Comparison of ENCODE assay signal across 20 cellular contexts in genomic region chr4:3834186-3834920, GRCh38.
DNase-seq lines count a peak whose midpoint lies in the region; ATAC-seq, FAIRE-seq and TF ChIP-seq lines count a peak whose summit lies in the region.
"Had no signal": no experiment of that assay in that cellular context is flagged by ENCODE, and none has a peak within 500 bp of the region (broad histone marks: within the 10 kb centered on the region; RNA-seq: fewer than 3 reads in every experiment).

No MANE protein-coding gene starts in this region.

- H3K9ac ChIP-seq in H9 (ENCODE audit: extremely low read depth, insufficient read length, low read length) (no peak overlapping the region), HepG2 (ENCODE audit: insufficient read depth, low read depth, low read length) (no peak overlapping the region)
- H3K9ac ChIP-seq: KMS-11 had no signal

- no peaks in the 10 kb centered on the region for H3K27me3 ChIP-seq in BE2C
- H3K27me3 ChIP-seq in H9 (ENCODE audit: insufficient read depth, low read length), result no peaks in the 10 kb centered on the region; the same call in 1 of the 2 replicates
- H3K27me3 ChIP-seq in WERI-Rb-1 (ENCODE audit: insufficient read depth, low read depth, severe bottlenecking), result no peaks in the 10 kb centered on the region
- no peaks in the 10 kb centered on the region for H3K27me3 ChIP-seq in HepG2 (ENCODE audit: control insufficient read depth in 1 of 2, insufficient read depth in 2 of 2, low read length in 2 of 2)
- peaks cover 44% of the 10 kb centered on the region for H3K27me3 ChIP-seq in PC-9 (ENCODE audit: insufficient read depth, low read depth)
- H3K27me3 ChIP-seq in gastroesophageal sphincter, result peaks cover 56% of the 10 kb centered on the region
- H3K27me3 ChIP-seq: Peyer's patch had no signal

- no peak overlapping the region for H2BK120ac ChIP-seq in H9 (ENCODE audit: low read depth, low read length, poor library complexity, severe bottlenecking)

- ATAC-seq in HepG2 (no peak), gastroesophageal sphincter (no peak)

- H3K23me2 ChIP-seq in H9 (ENCODE audit: insufficient read length, low read depth, low read length, poor library complexity, severe bottlenecking), result no peaks in the 10 kb centered on the region

- H4K5ac ChIP-seq in H9 (ENCODE audit: insufficient read length, low read depth, low read length), result no peak overlapping the region

- TF ChIP-seq POLR2A in HepG2 (IDR thresholded peaks at IDR 0.05; ENCODE audit: insufficient read depth in 1 of 2, low read depth in 2 of 2, low read length in 2 of 2), result no peak
- TF ChIP-seq POLR2A in gastroesophageal sphincter (IDR thresholded peaks at IDR 0.05), result no peak

- POLR2A ChIA-PET in HepG2 (lab: Yijun Ruan, JAX) (interaction anchor here (4.8 kb wide), 1 partner anchor 52 kb away, joined by 78 read pairs; no protein-coding TSS in a partner anchor), PC-9 (lab: Charles Lee; ENCODE audit: unreplicated experiment) (no interaction called here)

- no peaks in the 10 kb centered on the region for H3K9me3 ChIP-seq in BE2C
- H3K9me3 ChIP-seq in H9 (ENCODE audit: control insufficient read depth, low read depth, low read length), result no peaks in the 10 kb centered on the region
- H3K9me3 ChIP-seq in WERI-Rb-1 (ENCODE audit: severe bottlenecking), result peaks cover 2% of the 10 kb centered on the region
- H3K9me3 ChIP-seq in HepG2 (ENCODE audit: low read length), result no peaks in the 10 kb centered on the region
- H3K9me3 ChIP-seq in PC-9 (ENCODE audit: insufficient read depth, low read depth), result no peaks in the 10 kb centered on the region
- peaks cover 0 to 16% (median 0%) of the 10 kb centered on the region in 3 donors for H3K9me3 ChIP-seq in gastroesophageal sphincter
- H3K9me3 ChIP-seq: Peyer's patch had no signal

- no peak overlapping the region for H3K18ac ChIP-seq in H9 (ENCODE audit: insufficient read length, low read depth, low read length)

- H3K23ac ChIP-seq in H9 (ENCODE audit: insufficient read length, low read depth, low read length), result no peak overlapping the region

- no peak overlapping the region for H3K56ac ChIP-seq in H9 (ENCODE audit: insufficient read length, low read depth, low read length)

- in situ Hi-C loops in HepG2 (cut with HindIII; ENCODE audit: extremely low pct_ligation_motif_present, low pct_unique_long_range_greater_than_20kb), result no loop called here

- H3K4me1 ChIP-seq in BE2C (peaks cover 5% of the 10 kb centered on the region), H9 (ENCODE audit: insufficient read depth, low read length) (peaks cover 11% of the 10 kb centered on the region; the same call in 1 of the 2 replicates), HepG2 (ENCODE audit: insufficient read depth, low read length) (peaks cover 99% of the 10 kb centered on the region), PC-9 (replicated peaks; ENCODE audit: insufficient read depth) (no peaks in the 10 kb centered on the region), gastroesophageal sphincter (no peaks in the 10 kb centered on the region)
- H3K4me1 ChIP-seq: Peyer's patch had no signal

- no CpG with 5 or more reads among the region's 23 CpGs for WGBS in H9 (ENCODE audit: extremely low coverage, insufficient read length, low lambda C conversion rate)
- 95% methylated on average over 20 of the region's 23 CpGs for WGBS in HepG2 (ENCODE audit: low lambda C conversion rate)
- 17 to 34% methylated on average over 8 to 12 of the region's 23 CpGs for WGBS in gastroesophageal sphincter (ENCODE audit: low coverage in 1 of 2), 2 donors

- H4K20me1 ChIP-seq in H9 (ENCODE audit: control insufficient read depth, insufficient read depth, insufficient read length) (no peaks in the 10 kb centered on the region), HepG2 (ENCODE audit: insufficient read depth, low read length) (no peaks in the 10 kb centered on the region), PC-9 (ENCODE audit: insufficient read depth) (no peaks in the 10 kb centered on the region)

- H2BK15ac ChIP-seq in H9 (ENCODE audit: low read depth, low read length), result no peak overlapping the region

- no peak overlapping the region for H2AFZ ChIP-seq in H9 (ENCODE audit: low read length)
- H2AFZ ChIP-seq in HepG2 (ENCODE audit: low read length), result no peak overlapping the region
- no peak overlapping the region for H2AFZ ChIP-seq in PC-9

- H3K27ac ChIP-seq in H9 (ENCODE audit: insufficient read length, low read depth, low read length), result no peak overlapping the region
- no peak overlapping the region for H3K27ac ChIP-seq in WERI-Rb-1
- H3K27ac ChIP-seq in HepG2 (ENCODE audit: extremely low read length, insufficient read depth, low read length), result peak overlapping the region; percentile 95
- no peak overlapping the region for H3K27ac ChIP-seq in PC-9
- no peak overlapping the region for H3K27ac ChIP-seq in gastroesophageal sphincter
- H3K27ac ChIP-seq: HL-60, KMS-11, Peyer's patch had no signal

- intact Hi-C loops in HepG2 (cut with micrococcal nuclease; ENCODE audit: unreplicated experiment) (no loop called here), PC-9 (cut with micrococcal nuclease; ENCODE audit: unreplicated experiment) (no loop called here)

- FAIRE-seq in HepG2 (lab: Jason Lieb, UNC), result no peak
- FAIRE-seq: GM18507 had no signal

- peaks cover 40% of the 10 kb centered on the region for H3K27me3 Mint-ChIP-seq in H9 (ENCODE audit: low read depth)

- no peak overlapping the region for H2AK5ac ChIP-seq in H9 (ENCODE audit: insufficient read length, low read length)

- no peaks in the 10 kb centered on the region for H3K36me3 ChIP-seq in BE2C
- H3K36me3 ChIP-seq in WERI-Rb-1, result no peaks in the 10 kb centered on the region
- no peaks in the 10 kb centered on the region for H3K36me3 ChIP-seq in HepG2 (replicated peaks in 1 of 2; ENCODE audit: control insufficient read depth in 1 of 2, insufficient read depth in 2 of 2, low read length in 2 of 2)
- H3K36me3 ChIP-seq in PC-9 (ENCODE audit: low read depth), result no peaks in the 10 kb centered on the region
- no peaks in the 10 kb centered on the region for H3K36me3 ChIP-seq in gastroesophageal sphincter
- H3K36me3 ChIP-seq: Peyer's patch had no signal

- H3K4ac ChIP-seq in H9 (ENCODE audit: low read depth, low read length), result no peak overlapping the region

- peaks cover 0 to 13% of the 10 kb centered on the region in 2 experiments; a peak in 2 of 5 replicates for H3K9me3 Mint-ChIP-seq in H9
- H3K9me3 Mint-ChIP-seq: CD8-positive, alpha-beta memory T cell had no signal

- H3K27ac Mint-ChIP-seq in H9, result no peak overlapping the region
- H3K27ac Mint-ChIP-seq: CD8-positive, alpha-beta memory T cell had no signal

- peaks cover 42 to 60% of the 10 kb centered on the region in 2 experiments for H3K4me1 Mint-ChIP-seq in H9

- H3K4me2 ChIP-seq in H9 (ENCODE audit: insufficient read depth, insufficient read length, low read length) (no peak overlapping the region), HepG2 (ENCODE audit: low read depth, low read length) (no peak overlapping the region), PC-9 (no peak overlapping the region)
- H3K4me2 ChIP-seq: KMS-11 had no signal

- no peak overlapping the region for H2BK5ac ChIP-seq in H9 (ENCODE audit: insufficient read length, low read length)

- no peak overlapping the region for H2BK12ac ChIP-seq in H9 (ENCODE audit: insufficient read length, low read depth, low read length)

- BruUV-seq in HepG2 (replicated peaks; lab: Mats Ljungman, UMichigan), result no TSS peak
- BruUV-seq in PC-9 (replicated peaks; lab: Mats Ljungman, UMichigan), result no TSS peak

- H3K14ac ChIP-seq in H9 (ENCODE audit: insufficient read depth, low read length), result no peak overlapping the region

- no peaks in the 10 kb centered on the region for H3K79me1 ChIP-seq in H9 (ENCODE audit: insufficient read depth, low read depth, low read length, poor library complexity, severe bottlenecking)

- H2BK20ac ChIP-seq in H9 (ENCODE audit: low read depth, low read length, poor library complexity, severe bottlenecking), result no peak overlapping the region

- no peaks in the 10 kb centered on the region for H3F3A ChIP-seq in PC-9 (ENCODE audit: insufficient read depth, low read depth)

- 0 out of 2 replicates have a peak, but pooled peaks have one; percentile 21 for TF ChIP-seq CTCF in BE2C (IDR thresholded peaks at IDR 0.05; ENCODE audit: low read depth, low read length)
- peak; percentile 32; the same call in 2 of the 3 replicates for TF ChIP-seq CTCF in H9 (conservative IDR thresholded peaks at IDR 0.05)
- peak; percentile 49 for TF ChIP-seq CTCF in WERI-Rb-1 (IDR thresholded peaks at IDR 0.05; ENCODE audit: low read depth, low read length)
- no peak for TF ChIP-seq CTCF in HepG2 (CRISPR knock-in tag; IDR thresholded peaks at IDR 0.05)
- no peak for TF ChIP-seq CTCF in PC-9 (conservative IDR thresholded peaks at IDR 0.05)
- no peak for TF ChIP-seq CTCF in gastroesophageal sphincter (IDR thresholded peaks at IDR 0.05)

- no peak for TF ChIP-seq RAD21 in HepG2 (CRISPR knock-in tag; IDR thresholded peaks at IDR 0.05)

- H4K91ac ChIP-seq in H9 (ENCODE audit: insufficient read length, low read depth, low read length), result no peak overlapping the region

- H4K8ac ChIP-seq in H9 (replicated peaks; ENCODE audit: insufficient read length, low read depth, low read length), result no peak overlapping the region

- no peak overlapping the region for H3K4me3 Mint-ChIP-seq in H9

- no peaks in the 10 kb centered on the region for H3K9me2 ChIP-seq in PC-9 (ENCODE audit: insufficient read depth)

- DNase-seq in BE2C, result no peak
- no peak for DNase-seq in H9
- DNase-seq in WERI-Rb-1, result no peak
- DNase-seq in HepG2 (ENCODE audit: low spot score), result no peak
- DNase-seq in PC-9, result no peak
- no peak for DNase-seq in AML-193 (lab: John Stamatoyannopoulos, UW)
- no peak for DNase-seq in NOMO-1 (lab: John Stamatoyannopoulos, UW; ENCODE audit: unreplicated experiment in 2 of 2)
- DNase-seq: CD8-positive, alpha-beta memory T cell; DMS153; NCI-H1105; NCI-H187 treated with DMSO at 0.1 percent for 48 hours; NCI-H2171; NCI-H446 treated with DMSO at 0.1 percent for 48 hours; NCI-H774; Peyer's patch; SIG-M5 had no signal

- no peak for TF ChIP-seq EP300 in HepG2 (IDR thresholded peaks at IDR 0.05; ENCODE audit: low read depth in 2 of 2, low read length in 2 of 2)
- TF ChIP-seq EP300 in HepG2 (CRISPR knock-in tag; IDR thresholded peaks at IDR 0.05; ENCODE audit: borderline replicate concordance), result no peak
- TF ChIP-seq EP300 in gastroesophageal sphincter (IDR thresholded peaks at IDR 0.05), result no peak

- no peak overlapping the region for H3T11ph ChIP-seq in H9 (ENCODE audit: low read length)

- H3K79me2 ChIP-seq in H9 (ENCODE audit: insufficient read depth, low read length), result no peaks in the 10 kb centered on the region
- no peaks in the 10 kb centered on the region for H3K79me2 ChIP-seq in HepG2 (ENCODE audit: insufficient read depth, low read length)
- no peaks in the 10 kb centered on the region for H3K79me2 ChIP-seq in PC-9 (ENCODE audit: low read depth)

- H3K36me3 Mint-ChIP-seq in H9 (ENCODE audit: insufficient read depth in 1 of 3, low read depth in 3 of 3), result peaks cover 0 to 6% (median 6%) of the 10 kb centered on the region in 3 experiments; a peak in 3 of 7 replicates
- H3K36me3 Mint-ChIP-seq: CD8-positive, alpha-beta memory T cell had no signal

- CTCF ChIA-PET in HepG2 (lab: Yijun Ruan, JAX; ENCODE audit: low intra/inter-chr PET ratio, low total read pairs) (no interaction called here), PC-9 (lab: Charles Lee) (no interaction called here)

- H3K4me3 ChIP-seq in BE2C (ENCODE audit: low read depth, low read length) (no peak overlapping the region), WERI-Rb-1 (ENCODE audit: low read depth, low read length) (no peak overlapping the region), HepG2 (replicated peaks in 1 of 3; ENCODE audit: insufficient read depth in 1 of 3, low read depth in 2 of 3, low read length in 3 of 3) (no peak overlapping the region), PC-9 (no peak overlapping the region), gastroesophageal sphincter (no peak overlapping the region)
- H3K4me3 ChIP-seq: Peyer's patch had no signal

Comparison
In these comparisons a context has a peak if more than half of its experiments do, and no peak if none do; other contexts are left out.
1. CTCF ChIP-seq: peak in BE2C (single experiment), H9 (single experiment) and WERI-Rb-1 (single experiment); none in HepG2 (single experiment), PC-9 (single experiment) and gastroesophageal sphincter (0 of 4).